8 cellular contexts compared by ENCODE assay signal in the genomic region with DNA sequence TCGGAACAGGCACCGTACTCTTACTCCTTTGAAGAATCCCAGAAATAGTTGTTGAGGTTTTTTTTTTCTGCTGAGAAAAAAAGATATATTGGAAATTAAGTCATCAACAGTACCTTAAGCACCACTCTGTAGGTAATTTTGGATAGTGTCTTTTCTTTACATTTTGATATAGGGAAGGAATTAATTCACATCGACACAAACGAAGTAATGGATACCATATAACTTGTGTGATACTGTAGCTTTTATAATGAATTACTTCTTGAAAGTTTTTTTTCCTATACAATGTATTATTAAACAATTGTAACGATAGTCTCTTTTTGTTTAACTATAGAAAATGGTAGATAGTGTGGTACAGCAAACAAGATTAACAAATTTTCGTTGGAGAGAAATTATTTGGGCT. TPM values are rescaled to one million over a fixed set of nuclear protein-coding genes. Genes with fewer than 3 reads are reported as not detected.
DNase-seq lines count a peak whose midpoint lies in the region; ATAC-seq and TF ChIP-seq lines count a peak whose summit lies in the region.

No MANE protein-coding gene starts in this region.

- H3K4me2 ChIP-seq in skeletal muscle satellite cell (ENCODE audit: low read length): peak overlapping the region; percentile 89

- H3K4me3 ChIP-seq in GM12864 (ENCODE audit: low read depth, low read length) (peak overlapping the region; percentile 94), skeletal muscle satellite cell (ENCODE audit: low read length) (peak overlapping the region; percentile 96)
- H3K4me3 ChIP-seq in effector memory CD4-positive, alpha-beta T cell (ENCODE audit: insufficient read depth, low read depth, low read length, poor library complexity, severe bottlenecking): no peak overlapping the region

- POLR2A ChIA-PET in activated B cell treated with CpG ODN at 0.5 μM for 24 hours (lab: Charles Lee): interaction anchor here (0.6 to 3.2 kb wide), 15 partner anchors 8 to 375 kb away, joined by 3 to 52 read pairs (median 5); partner anchors contain the start of gene SPAG16

- peak overlapping the region; percentile 91 for H3K4me3 Mint-ChIP-seq in activated B cell treated with CpG ODN at 0.5 μM for 24 hours

- H3K36me3 Mint-ChIP-seq in activated B cell treated with CpG ODN at 0.5 μM for 24 hours (ENCODE audit: low read depth): peaks cover 10% of the 10 kb centered on the region

- no peak for TF ChIP-seq CTCF in GM12864 (IDR thresholded peaks at IDR 0.05; ENCODE audit: low read depth, low read length, missing control alignments)
- no peak for TF ChIP-seq CTCF in activated B cell treated with CpG ODN at 0.5 μM for 24 hours (IDR thresholded peaks at IDR 0.05)
- no peak for TF ChIP-seq CTCF in foreskin keratinocyte (conservative IDR thresholded peaks at IDR 0.05)

- ATAC-seq in activated B cell treated with CpG ODN at 0.5 μM for 24 hours (ENCODE audit: low read depth) (no peak), foreskin keratinocyte (no peak), HG03045 (IDR thresholded peaks at IDR 0.05; ENCODE audit: unreplicated experiment) (no peak), HG03196 (IDR thresholded peaks at IDR 0.05; ENCODE audit: unreplicated experiment) (no peak)

- H3K36me3 ChIP-seq in skeletal muscle satellite cell (ENCODE audit: insufficient read depth, low read length): no peaks in the 10 kb centered on the region
- no peaks in the 10 kb centered on the region for H3K36me3 ChIP-seq in effector memory CD4-positive, alpha-beta T cell (ENCODE audit: control insufficient read depth, insufficient read depth, low read length)

- H3K27me3 ChIP-seq in foreskin keratinocyte (no peaks in the 10 kb centered on the region), skeletal muscle satellite cell (ENCODE audit: control insufficient read depth, insufficient read depth, low read length) (no peaks in the 10 kb centered on the region)
- H3K27me3 ChIP-seq in effector memory CD4-positive, alpha-beta T cell (replicated peaks; ENCODE audit: control insufficient read depth, insufficient read depth, low read length, poor library complexity, severe bottlenecking): no peaks in the 10 kb centered on the region

- H3K9me3 Mint-ChIP-seq in activated B cell treated with CpG ODN at 0.5 μM for 24 hours: no peaks in the 10 kb centered on the region

- no peaks in the 10 kb centered on the region for H3K9me3 ChIP-seq in skeletal muscle satellite cell (replicated peaks; ENCODE audit: low read length)
- no peaks in the 10 kb centered on the region for H3K9me3 ChIP-seq in effector memory CD4-positive, alpha-beta T cell (ENCODE audit: control insufficient read depth, low read length)

- peak overlapping the region; percentile 88 for H3K27ac Mint-ChIP-seq in activated B cell treated with CpG ODN at 0.5 μM for 24 hours

- CTCF ChIA-PET in activated B cell treated with CpG ODN at 0.5 μM for 24 hours (lab: Charles Lee): interaction anchor here (0.7 to 6.3 kb wide), 17 partner anchors 8 to 466 kb away, joined by 3 to 86 read pairs (median 5); no protein-coding TSS in a partner anchor

- no peak for DNase-seq in GM12864 (ENCODE audit: low read depth)
- no peak for DNase-seq in activated B cell treated with CpG ODN at 0.5 μM for 24 hours
- DNase-seq in foreskin keratinocyte: no peak
- DNase-seq in effector memory CD4-positive, alpha-beta T cell: no peak
- no peak for DNase-seq in activated CD4-positive, alpha-beta T cell treated with anti-CD3 and anti-CD28 coated beads for 1 hour

- H3K27ac ChIP-seq in foreskin keratinocyte: peak overlapping the region; percentile 96
- H3K27ac ChIP-seq in effector memory CD4-positive, alpha-beta T cell (ENCODE audit: insufficient read depth, low read length, poor library complexity, severe bottlenecking): no peak overlapping the region

- intact Hi-C loops in activated B cell treated with CpG ODN at 0.5 μM for 24 hours (cut with micrococcal nuclease): loop anchor here (1.0 to 2.0 kb wide), 8 partner anchors 13 to 467 kb away; no protein-coding TSS in a partner anchor

- peaks cover 6% of the 10 kb centered on the region for H3K4me1 ChIP-seq in foreskin keratinocyte
- H3K4me1 ChIP-seq in skeletal muscle satellite cell (ENCODE audit: control insufficient read depth, insufficient read depth, low read length): peaks cover 9% of the 10 kb centered on the region
- H3K4me1 ChIP-seq in effector memory CD4-positive, alpha-beta T cell (ENCODE audit: control insufficient read depth, insufficient read depth, low read length, poor library complexity, severe bottlenecking): no peaks in the 10 kb centered on the region

- peaks cover 78% of the 10 kb centered on the region for H3K4me1 Mint-ChIP-seq in activated B cell treated with CpG ODN at 0.5 μM for 24 hours

- H3K9ac ChIP-seq in skeletal muscle satellite cell (ENCODE audit: low read depth, low read length): peak overlapping the region; percentile 92

- H3K27me3 Mint-ChIP-seq in activated B cell treated with CpG ODN at 0.5 μM for 24 hours: no peaks in the 10 kb centered on the region

RNA-seq across cellular contexts. Expression of gene IKZF2, which starts 1.5 kb away (rescaled TPM):
- total RNA-seq in activated B cell treated with CpG ODN at 0.5 μM for 24 hours (51.5 and 60.2 TPM in 2 replicates), foreskin keratinocyte (8.1 and 11.4 TPM in 2 replicates)
- polyA plus RNA-seq in foreskin keratinocyte: 0.61 and 0.68 TPM in 2 replicates
- total RNA-seq in skeletal muscle satellite cell (2012; rRNA removed): 22.3 and 25.1 TPM in 2 replicates
